ENCODE assay signal across 27 cellular contexts in the genomic region with DNA sequence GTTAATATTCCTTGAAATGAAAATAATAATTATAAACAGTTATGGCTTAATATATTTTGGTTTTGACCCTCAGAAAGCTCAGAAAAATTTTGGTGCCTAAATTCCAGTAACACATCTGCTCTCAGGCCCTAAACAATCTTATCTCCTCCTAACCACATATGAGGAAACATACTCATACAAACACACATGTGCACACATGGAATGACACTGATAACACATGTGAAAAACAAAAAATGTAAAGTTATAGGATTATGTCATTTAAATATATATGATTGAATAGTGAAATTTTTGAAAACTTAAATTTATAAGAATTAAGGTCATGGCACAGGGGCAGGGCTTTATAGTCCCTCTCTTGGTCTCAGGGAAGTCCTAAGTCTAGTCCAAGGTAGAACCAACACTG.
"Had no signal": no experiment of that assay in that cellular context is flagged by ENCODE, and none has a peak within 500 bp of the region (broad histone marks: within the 10 kb centered on the region; RNA-seq: fewer than 3 reads in every experiment).

No MANE protein-coding gene starts in this region.

- H3K27me3 ChIP-seq: stomach, suprapubic skin, testis, thyroid gland, tibial artery, tibial nerve, transverse colon, upper lobe of left lung, upper lobe of right lung, uterus, vagina had no signal

- H3K4me3 ChIP-seq: stomach, suprapubic skin, testis, thoracic aorta, thyroid gland, tibial artery, tibial nerve, transverse colon, upper lobe of left lung, upper lobe of right lung, uterus, vagina had no signal

- H3K9me3 ChIP-seq: suprapubic skin, testis, thoracic aorta, thyroid gland, tibial artery, transverse colon, upper lobe of left lung, upper lobe of right lung, uterus, vagina had no signal

- H3K27ac ChIP-seq: stomach, suprapubic skin, testis, thoracic aorta, thyroid gland, tibial artery, tibial nerve, transverse colon, upper lobe of left lung, upper lobe of right lung, uterus, vagina had no signal

- FAIRE-seq: urothelium cell line had no signal

- H3K4me1 ChIP-seq: stomach, suprapubic skin, testis, thyroid gland, tibial artery, tibial nerve, transverse colon, upper lobe of left lung, upper lobe of right lung, uterus, vagina had no signal

- H3K36me3 ChIP-seq: stomach, suprapubic skin, thoracic aorta, thyroid gland, tibial artery, tibial nerve, transverse colon, upper lobe of left lung, upper lobe of right lung, uterus, vagina had no signal

- ATAC-seq: stimulated activated effector memory CD8-positive, alpha-beta T cell treated with anti-CD3 and anti-CD28 coated beads, Interleukin-12 subunit alpha, Interleukin-12 subunit beta, amount 100 ng/mL, for 72 hours; stimulated activated memory B cell treated with anti-CD40 and anti-IgM and Interleukin-4, amounts not matched to agents 10 μg/mL and 1 μg/mL and 100 μg/mL, for 72 hours; stimulated activated naive B cell treated with anti-CD40 and anti-IgM and Interleukin-4, amounts not matched to agents 10 μg/mL and 1 μg/mL and 100 μg/mL, for 72 hours; stimulated activated naive CD8-positive, alpha-beta T cell treated with anti-CD3 and anti-CD28 coated beads, Interleukin-15, amount 100 ng/mL, for 72 hours; stimulated activated naive CD8-positive, alpha-beta T cell treated with anti-CD3 and anti-CD28 coated beads, Interleukin-15, Interleukin-2, amounts not matched to agents 100 U/mL and 50 U/mL, for 24 hours; upper lobe of right lung had no signal

- DNase-seq: stimulated activated CD4-positive, alpha-beta T cell treated with anti-CD3 and anti-CD28 coated beads, Interleukin-2, amount 100 ng/mL, for 48 hours; stimulated activated CD4-positive, alpha-beta T cell treated with anti-CD3 and anti-CD28 coated beads, Interleukin-4, amount 100 ng/mL, for 1 hour; stimulated activated CD4-positive, alpha-beta T cell treated with anti-CD3 and anti-CD28 coated beads, Interleukin-4, amount 100 ng/mL, for 24 hours; stimulated activated CD4-positive, alpha-beta T cell treated with anti-CD3 and anti-CD28 coated beads, Interleukin-4, amount 100 ng/mL, for 4 hours; stimulated activated CD8-positive, alpha-beta memory T cell treated with anti-CD3 and anti-CD28 coated beads, Interleukin-4, amount 100 ng/mL, for 48 hours; stimulated activated naive B cell treated with anti-CD40 and anti-IgM and Interleukin-4, amounts not matched to agents 10 μg/mL and 1 μg/mL and 100 μg/mL, for 72 hours; stimulated activated naive CD4-positive, alpha-beta T cell; stimulated activated naive CD4-positive, alpha-beta T cell treated with Interleukin-2 at 50 U/mL for 16 hours; stimulated activated naive CD8-positive, alpha-beta T cell treated with anti-CD3 and anti-CD28 coated beads, Interleukin-15, amount 100 ng/mL, for 72 hours; stimulated activated naive CD8-positive, alpha-beta T cell treated with anti-CD3 and anti-CD28 coated beads, Interleukin-15, Interleukin-2, amounts not matched to agents 100 U/mL and 50 U/mL, for 24 hours; stomach; substantia nigra; testis; thyroid gland; tibial artery; transverse colon; trophoblast cell; upper lobe of left lung; upper lobe of right lung; uterus had no signal
